1 cellular context compared by ENCODE assay signal in the genomic region with DNA sequence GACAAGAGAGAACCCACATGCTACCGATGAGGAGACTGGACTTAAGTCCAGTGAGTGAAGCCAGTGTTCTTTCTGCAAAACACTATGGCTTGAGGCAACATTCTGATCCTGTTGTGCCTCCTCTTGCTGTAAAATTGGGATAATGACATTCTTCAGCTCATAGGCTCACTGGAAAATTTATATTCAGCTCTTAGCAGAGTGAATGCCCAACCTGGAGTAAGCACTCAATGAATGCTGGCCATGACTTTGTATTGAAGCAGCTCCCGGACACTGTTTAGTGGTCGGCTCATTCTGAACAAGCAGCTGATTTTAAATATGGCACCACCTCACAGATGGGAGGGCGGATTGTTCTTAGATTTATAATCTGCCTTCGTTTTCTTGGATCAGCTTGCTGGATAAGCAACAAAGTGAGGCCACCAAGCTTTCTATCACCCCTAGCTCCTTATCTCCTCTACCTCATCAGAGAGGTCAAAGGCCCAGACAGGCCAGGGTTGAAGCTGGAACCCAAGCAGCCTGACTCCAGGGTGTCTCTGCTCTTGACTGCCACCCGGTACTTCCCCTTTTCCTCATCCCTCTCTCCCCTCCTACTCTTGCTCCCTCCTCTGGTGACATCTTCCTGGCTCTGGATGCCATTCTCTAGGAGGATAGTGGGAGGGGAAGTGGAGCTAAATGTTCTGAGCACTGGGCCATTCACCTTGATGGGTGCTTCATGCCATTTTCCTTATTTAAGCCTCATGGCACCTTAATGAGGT.
TF ChIP-seq lines count a peak whose summit lies in the region.

No MANE protein-coding gene starts in this region.

TF ChIP-seq in WTC11, 78 proteins besides CTCF, POLR2A, EP300 and RAD21 (continued from another document):
- TF ChIP-seq NR2C2 (CRISPR knock-in tag; IDR thresholded peaks at IDR 0.05) (no peak), RELA (CRISPR knock-in tag; IDR thresholded peaks at IDR 0.05; ENCODE audit: borderline replicate concordance) (no peak), ZNF416 (CRISPR knock-in tag; IDR thresholded peaks at IDR 0.05) (no peak), ZNF121 (CRISPR knock-in tag; IDR thresholded peaks at IDR 0.05) (no peak), NFYB (CRISPR knock-in tag; conservative IDR thresholded peaks at IDR 0.05; ENCODE audit: low read depth) (no peak)
- TF ChIP-seq, protein P1, sequence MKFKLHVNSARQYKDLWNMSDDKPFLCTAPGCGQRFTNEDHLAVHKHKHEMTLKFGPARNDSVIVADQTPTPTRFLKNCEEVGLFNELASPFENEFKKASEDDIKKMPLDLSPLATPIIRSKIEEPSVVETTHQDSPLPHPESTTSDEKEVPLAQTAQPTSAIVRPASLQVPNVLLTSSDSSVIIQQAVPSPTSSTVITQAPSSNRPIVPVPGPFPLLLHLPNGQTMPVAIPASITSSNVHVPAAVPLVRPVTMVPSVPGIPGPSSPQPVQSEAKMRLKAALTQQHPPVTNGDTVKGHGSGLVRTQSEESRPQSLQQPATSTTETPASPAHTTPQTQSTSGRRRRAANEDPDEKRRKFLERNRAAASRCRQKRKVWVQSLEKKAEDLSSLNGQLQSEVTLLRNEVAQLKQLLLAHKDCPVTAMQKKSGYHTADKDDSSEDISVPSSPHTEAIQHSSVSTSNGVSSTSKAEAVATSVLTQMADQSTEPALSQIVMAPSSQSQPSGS (CRISPR knock-in tag; IDR thresholded peaks at IDR 0.05; ENCODE audit: borderline replicate concordance, low read depth), result no peak
TF ChIP-seq in WTC11: peak in this region for 0.
